16 cellular contexts compared by ENCODE assay signal in genomic region chr7:3537210-3537875, GRCh38.
DNase-seq lines count a peak whose midpoint lies in the region; ATAC-seq and TF ChIP-seq lines count a peak whose summit lies in the region.
"Had no signal": no experiment of that assay in that cellular context is flagged by ENCODE, and none has a peak within 500 bp of the region (broad histone marks: within the 10 kb centered on the region; RNA-seq: fewer than 3 reads in every experiment).

No MANE protein-coding gene starts in this region.

- 69% methylated on average over 6 of the region's 6 CpGs for WGBS in hepatocyte (ENCODE audit: low lambda C conversion rate, missing lambda C conversion rate)
- WGBS in smooth muscle cell (ENCODE audit: low lambda C conversion rate): 39% methylated on average over 6 of the region's 6 CpGs

- no peaks in the 10 kb centered on the region for H3K36me3 ChIP-seq in brain microvascular endothelial cell (replicated peaks)
- H3K36me3 ChIP-seq in hepatocyte (replicated peaks; ENCODE audit: insufficient read depth, low read depth): no peaks in the 10 kb centered on the region
- H3K36me3 ChIP-seq in smooth muscle cell (ENCODE audit: low read depth): no peaks in the 10 kb centered on the region

- H3K79me2 ChIP-seq in hepatocyte (no peaks in the 10 kb centered on the region), smooth muscle cell (ENCODE audit: low read depth) (no peaks in the 10 kb centered on the region)

- H3K4me2 ChIP-seq in hepatocyte (no peak overlapping the region), smooth muscle cell (peak overlapping the region; percentile 38)

- no peaks in the 10 kb centered on the region for H3K9me3 ChIP-seq in hepatocyte (ENCODE audit: low read depth)
- no peaks in the 10 kb centered on the region for H3K9me3 ChIP-seq in smooth muscle cell (replicated peaks; ENCODE audit: low read depth)
- H3K9me3 ChIP-seq: psoas muscle had no signal

- no peak for TF ChIP-seq CTCF in brain microvascular endothelial cell (IDR thresholded peaks at IDR 0.05; ENCODE audit: low read depth, low read length, missing control alignments)
- no peak for TF ChIP-seq CTCF in hepatocyte (IDR thresholded peaks at IDR 0.05; ENCODE audit: poor library complexity)
- no peak for TF ChIP-seq CTCF in smooth muscle cell (IDR thresholded peaks at IDR 0.05; ENCODE audit: borderline replicate concordance, insufficient read depth, poor library complexity, severe bottlenecking)

- H3K4me3 Mint-ChIP-seq in activated CD4-positive, alpha-beta T cell treated with anti-CD3 and anti-CD28 coated beads, Interleukin-2, amount 10 ng/mL, durations not matched to agents 24 days and 14 days: no peak overlapping the region
- H3K4me3 Mint-ChIP-seq in activated CD4-positive, alpha-beta T cell treated with anti-CD3 and anti-CD28 coated beads, Interleukin-2, amount 10 ng/mL, durations not matched to agents 7 days and 5 days: no peak overlapping the region
- H3K4me3 Mint-ChIP-seq: CD4-positive, CD25-positive, alpha-beta regulatory T cell; H9; T-cell had no signal

- H3K9me2 ChIP-seq in hepatocyte (replicated peaks; ENCODE audit: insufficient read depth): no peaks in the 10 kb centered on the region

- H3K4me3 ChIP-seq in brain microvascular endothelial cell (ENCODE audit: low read depth, low read length) (no peak overlapping the region), hepatocyte (no peak overlapping the region), smooth muscle cell (no peak overlapping the region)
- H3K4me3 ChIP-seq: psoas muscle had no signal

- no peaks in the 10 kb centered on the region for H3K4me1 Mint-ChIP-seq in activated CD4-positive, alpha-beta T cell treated with anti-CD3 and anti-CD28 coated beads, Interleukin-2, amount 10 ng/mL, durations not matched to agents 24 days and 14 days
- no peaks in the 10 kb centered on the region for H3K4me1 Mint-ChIP-seq in activated CD4-positive, alpha-beta T cell treated with anti-CD3 and anti-CD28 coated beads, Interleukin-2, amount 10 ng/mL, durations not matched to agents 7 days and 5 days
- H3K4me1 Mint-ChIP-seq: H9 had no signal

- H3K27me3 ChIP-seq in brain microvascular endothelial cell (replicated peaks) (no peaks in the 10 kb centered on the region), hepatocyte (no peaks in the 10 kb centered on the region), smooth muscle cell (ENCODE audit: low read depth) (no peaks in the 10 kb centered on the region)

- peak; percentile 29 for DNase-seq in activated CD4-positive, alpha-beta T cell treated with anti-CD3 and anti-CD28 coated beads, Interleukin-2, amount 10 ng/mL, durations not matched to agents 24 days and 14 days
- no peak for DNase-seq in activated CD4-positive, alpha-beta T cell treated with anti-CD3 and anti-CD28 coated beads, Interleukin-2, amount 10 ng/mL, durations not matched to agents 7 days and 5 days
- peak; percentile 66 for DNase-seq in brain microvascular endothelial cell
- DNase-seq in hepatocyte (ENCODE audit: low spot score): peak; percentile 34
- DNase-seq in smooth muscle cell (lab: John Stamatoyannopoulos, UW; ENCODE audit: unreplicated experiment): no peak
- DNase-seq in effector CD4-positive, alpha-beta T cell: no peak
- DNase-seq in SIG-M5 treated with dmso at 0.1 percent for 504 hours (lab: John Stamatoyannopoulos, UW; ENCODE audit: unreplicated experiment): no peak
- DNase-seq: activated effector memory CD4-positive, alpha-beta T cell treated with Interleukin-2 at 50 U/mL for 16 hours; CD4-positive, CD25-positive, alpha-beta regulatory T cell; DND-41; H9; psoas muscle; T-cell had no signal

- H2AFZ ChIP-seq in hepatocyte: no peak overlapping the region
- peak overlapping the region; percentile 70 for H2AFZ ChIP-seq in smooth muscle cell (ENCODE audit: low read depth)

- no peak overlapping the region for H3K9ac ChIP-seq in smooth muscle cell (ENCODE audit: low read depth)

- intact Hi-C loops in activated CD4-positive, alpha-beta T cell treated with anti-CD3 and anti-CD28 coated beads, Interleukin-2, amount 10 ng/mL, durations not matched to agents 24 days and 14 days (cut with micrococcal nuclease): no loop called here

- CTCF ChIA-PET in activated CD4-positive, alpha-beta T cell treated with anti-CD3 and anti-CD28 coated beads, Interleukin-2, amount 10 ng/mL, durations not matched to agents 7 days and 5 days (lab: Charles Lee): no interaction called here

- no peaks in the 10 kb centered on the region for H3K36me3 Mint-ChIP-seq in activated CD4-positive, alpha-beta T cell treated with anti-CD3 and anti-CD28 coated beads, Interleukin-2, amount 10 ng/mL, durations not matched to agents 24 days and 14 days (ENCODE audit: low read depth)
- no peaks in the 10 kb centered on the region for H3K36me3 Mint-ChIP-seq in activated CD4-positive, alpha-beta T cell treated with anti-CD3 and anti-CD28 coated beads, Interleukin-2, amount 10 ng/mL, durations not matched to agents 7 days and 5 days (ENCODE audit: low read depth)
- H3K36me3 Mint-ChIP-seq: CD4-positive, CD25-positive, alpha-beta regulatory T cell; T-cell had no signal

- H3K27ac ChIP-seq in brain microvascular endothelial cell (no peak overlapping the region), hepatocyte (no peak overlapping the region), smooth muscle cell (ENCODE audit: low read depth) (peak overlapping the region; percentile 51)
- H3K27ac ChIP-seq: 22Rv1, psoas muscle, VCaP had no signal

- POLR2A ChIA-PET in activated CD4-positive, alpha-beta T cell treated with anti-CD3 and anti-CD28 coated beads, Interleukin-2, amount 10 ng/mL, durations not matched to agents 7 days and 5 days (lab: Charles Lee): no interaction called here

- ATAC-seq in GM21515 (IDR thresholded peaks at IDR 0.05; ENCODE audit: unreplicated experiment): no peak
- ATAC-seq: psoas muscle, T-cell had no signal

- in situ Hi-C loops in brain microvascular endothelial cell (cut with HindIII; ENCODE audit: low pct_ligation_motif_present, low sequenced_read_pairs): no loop called here

- no peaks in the 10 kb centered on the region for H3F3A ChIP-seq in smooth muscle cell (ENCODE audit: low read depth)

- H4K20me1 ChIP-seq in hepatocyte (ENCODE audit: insufficient read depth, poor library complexity, severe bottlenecking): no peaks in the 10 kb centered on the region
- H4K20me1 ChIP-seq in smooth muscle cell (ENCODE audit: low read depth): no peaks in the 10 kb centered on the region

- no peak overlapping the region for H3K27ac Mint-ChIP-seq in activated CD4-positive, alpha-beta T cell treated with anti-CD3 and anti-CD28 coated beads, Interleukin-2, amount 10 ng/mL, durations not matched to agents 24 days and 14 days
- H3K27ac Mint-ChIP-seq in activated CD4-positive, alpha-beta T cell treated with anti-CD3 and anti-CD28 coated beads, Interleukin-2, amount 10 ng/mL, durations not matched to agents 7 days and 5 days: no peak overlapping the region
- H3K27ac Mint-ChIP-seq: CD4-positive, CD25-positive, alpha-beta regulatory T cell; T-cell had no signal

- H3K9me3 Mint-ChIP-seq in activated CD4-positive, alpha-beta T cell treated with anti-CD3 and anti-CD28 coated beads, Interleukin-2, amount 10 ng/mL, durations not matched to agents 24 days and 14 days: no peaks in the 10 kb centered on the region
- no peaks in the 10 kb centered on the region for H3K9me3 Mint-ChIP-seq in activated CD4-positive, alpha-beta T cell treated with anti-CD3 and anti-CD28 coated beads, Interleukin-2, amount 10 ng/mL, durations not matched to agents 7 days and 5 days
- H3K9me3 Mint-ChIP-seq: H9, T-cell had no signal

- H3K4me1 ChIP-seq in hepatocyte (ENCODE audit: insufficient read depth): peaks cover 7% of the 10 kb centered on the region
- peaks cover 4% of the 10 kb centered on the region for H3K4me1 ChIP-seq in smooth muscle cell (ENCODE audit: low read depth)
- H3K4me1 ChIP-seq: psoas muscle had no signal

- no peaks in the 10 kb centered on the region for H3K27me3 Mint-ChIP-seq in activated CD4-positive, alpha-beta T cell treated with anti-CD3 and anti-CD28 coated beads, Interleukin-2, amount 10 ng/mL, durations not matched to agents 24 days and 14 days
- H3K27me3 Mint-ChIP-seq in activated CD4-positive, alpha-beta T cell treated with anti-CD3 and anti-CD28 coated beads, Interleukin-2, amount 10 ng/mL, durations not matched to agents 7 days and 5 days: no peaks in the 10 kb centered on the region

Comparison
In these comparisons a context has a peak if more than half of its experiments do, and no peak if none do; other contexts are left out.
1. DNase-seq: peak in activated CD4-positive, alpha-beta T cell treated with anti-CD3 and anti-CD28 coated beads, Interleukin-2, amount 10 ng/mL, durations not matched to agents 24 days and 14 days (single experiment), brain microvascular endothelial cell (single experiment) and hepatocyte (single experiment); none in activated CD4-positive, alpha-beta T cell treated with anti-CD3 and anti-CD28 coated beads, Interleukin-2, amount 10 ng/mL, durations not matched to agents 7 days and 5 days (single experiment), smooth muscle cell (single experiment), effector CD4-positive, alpha-beta T cell (single experiment) and SIG-M5 treated with dmso at 0.1 percent for 504 hours (single experiment).